Comparison of ENCODE assay signal across 8 cellular contexts in the genomic region with DNA sequence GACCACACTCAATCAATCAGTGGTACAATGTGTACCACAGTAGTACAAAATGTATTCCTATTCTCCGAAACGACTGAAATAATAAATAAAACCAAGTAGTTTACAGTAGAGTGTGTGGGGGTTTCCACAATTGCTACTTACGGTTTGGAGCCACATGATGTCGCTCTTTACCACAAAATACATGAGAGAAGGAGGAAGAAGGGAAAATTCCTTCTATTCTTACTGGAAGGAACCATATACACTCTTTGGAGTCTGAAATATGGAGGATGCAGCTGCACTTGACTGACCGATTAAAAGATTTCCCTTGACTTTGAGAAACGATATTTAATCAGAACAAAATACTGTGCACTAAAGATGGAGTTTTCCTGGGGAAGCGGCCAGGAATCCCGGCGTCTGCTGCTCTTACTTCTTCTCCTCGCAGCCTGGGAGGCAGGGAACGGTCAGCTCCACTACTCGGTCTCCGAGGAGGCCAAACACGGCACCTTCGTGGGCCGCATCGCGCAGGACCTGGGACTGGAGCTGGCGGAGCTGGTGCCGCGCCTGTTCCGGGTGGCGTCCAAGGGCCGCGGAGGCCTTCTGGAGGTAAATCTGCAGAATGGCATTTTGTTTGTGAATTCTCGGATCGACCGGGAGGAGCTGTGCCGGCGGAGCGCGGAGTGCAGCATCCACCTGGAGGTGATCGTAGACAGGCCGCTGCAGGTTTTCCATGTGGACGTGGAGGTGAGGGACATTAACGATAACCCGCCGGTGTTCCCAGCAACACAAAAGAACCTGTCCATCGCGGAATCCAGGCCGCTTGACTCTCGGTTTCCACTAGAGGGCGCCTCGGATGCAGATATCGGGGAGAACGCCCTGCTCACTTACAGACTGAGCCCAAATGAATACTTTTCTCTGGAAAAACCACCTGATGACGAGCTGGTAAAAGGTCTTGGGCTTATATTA. TPM values are rescaled to one million over a fixed set of nuclear protein-coding genes. Genes with fewer than 3 reads are reported as not detected.
DNase-seq lines count a peak whose midpoint lies in the region; ATAC-seq, FAIRE-seq and TF ChIP-seq lines count a peak whose summit lies in the region.

A gene (plus strand): TSS at position 235 of the 942 bp plus-strand sequence.

- H3K36me3 ChIP-seq in kidney (ENCODE audit: control insufficient read depth in 1 of 2, insufficient read depth in 2 of 2, low read length in 2 of 2), result no peaks in the 10 kb centered on the region

- POLR2A ChIA-PET in AG04450 (lab: Yijun Ruan, JAX), result no interaction called here

- CTCF ChIA-PET in AG04450 (lab: Charles Lee), result no interaction called here

- no peak within 1 kb of the TSS for H3K27ac ChIP-seq in AG04450 (ENCODE audit: low read depth, low read length)
- H3K27ac ChIP-seq in kidney (ENCODE audit: low read depth in 2 of 2, low read length in 2 of 2), result no peak within 1 kb of the TSS

- in situ Hi-C loops in astrocyte of the spinal cord (cut with HindIII; ENCODE audit: low sequenced_read_pairs), result no loop called here

- no peaks in the 10 kb centered on the region for H3K27me3 ChIP-seq in AG04450 (ENCODE audit: control insufficient read depth, insufficient read depth, low read length)

- no peak within 1 kb of the TSS for H3K9ac ChIP-seq in kidney (ENCODE audit: low read length in 2 of 2)

- peaks cover 0 to 2% of the 10 kb centered on the region in 2 donors for H3K4me1 ChIP-seq in kidney (ENCODE audit: control insufficient read depth in 1 of 2, insufficient read depth in 1 of 2, low read depth in 1 of 2, low read length in 2 of 2)

- no peak for FAIRE-seq in kidney (lab: Jason Lieb, UNC)
- FAIRE-seq in urothelium cell line (lab: Jason Lieb, UNC), result no peak

- ATAC-seq in GM21381 (IDR thresholded peaks at IDR 0.05; ENCODE audit: unreplicated experiment), result no peak

- intact Hi-C loops in kidney (cut with DNase I), result no loop called here

- H3K9me3 ChIP-seq in AG04450 (ENCODE audit: control insufficient read depth, insufficient read depth, low read length) (peaks cover 36% of the 10 kb centered on the region), kidney (ENCODE audit: control insufficient read depth in 1 of 2, low read length in 2 of 2) (peaks cover under 1 to 19% of the 10 kb centered on the region in 2 donors)

- TF ChIP-seq CTCF in AG04450 (IDR thresholded peaks at IDR 0.05; ENCODE audit: low read depth, low read length) (0 out of 2 replicates have a peak, but pooled peaks have one; percentile 13), astrocyte of the spinal cord (IDR thresholded peaks at IDR 0.05; ENCODE audit: low read depth, low read length) (peak; percentile 36), kidney (IDR thresholded peaks at IDR 0.05; ENCODE audit: borderline replicate concordance, extremely low read depth, insufficient read depth) (peak; percentile 34)

- DNase-seq in AG04450 (ENCODE audit: low read depth, low spot score), result no peak
- peak; percentile 18 for DNase-seq in HT1080 (ENCODE audit: low read depth)
- no peak for DNase-seq in astrocyte of the spinal cord (ENCODE audit: low read depth, low spot score)
- DNase-seq in kidney, result peak; percentile 73
- peak; percentile 49 for DNase-seq in urothelium cell line (ENCODE audit: low spot score)
- DNase-seq in MV-4-11 (lab: John Stamatoyannopoulos, UW), result no peak
- no peak for DNase-seq in NCI-H1694 (lab: John Stamatoyannopoulos, UW)

- no peak within 1 kb of the TSS for H3K4me3 ChIP-seq in AG04450 (ENCODE audit: low read depth, low read length)
- no peak within 1 kb of the TSS for H3K4me3 ChIP-seq in astrocyte of the spinal cord (ENCODE audit: low read depth, low read length)
- peak within 1 kb of the TSS; percentile 46 to 55 for H3K4me3 ChIP-seq in kidney (ENCODE audit: low read length in 2 of 2)

RNA-seq across cellular contexts. Expression of the gene that starts here (rescaled TPM):
- not detected in 2 replicates for polyA plus RNA-seq in AG04450 (2011; rRNA removed)
- 0.23 and 0.35 TPM in 2 replicates for polyA minus RNA-seq in AG04450 (2011; rRNA and poly(A)+ RNA removed)
- total RNA-seq in HT1080 (2014; rRNA removed; shearing (Covaris generic)), result 0.06 and 0.07 TPM in 2 replicates
- polyA plus RNA-seq in HT1080 (2015; cell fraction: cytosol; rRNA removed), result 0.06 TPM in 1 of 2 replicates, not detected in the other
- 0.02 and 0.04 TPM in 2 replicates for polyA plus RNA-seq in HT1080 (2015; cell fraction: nucleus; rRNA removed)
- 4.1 TPM for total RNA-seq in kidney
- 1.1 TPM for polyA plus RNA-seq in kidney (ENCODE audit: insufficient read depth, low read depth, low replicate concordance)

Comparison
In these comparisons a context has a peak if more than half of its experiments do, and no peak if none do; other contexts are left out.
1. Peak in DNase-seq in HT1080; RNA of the gene not detected or under 1 TPM.
2. DNase-seq: peak in kidney (single experiment) and urothelium cell line (single experiment); none in AG04450 (single experiment), astrocyte of the spinal cord (single experiment), MV-4-11 (single experiment) and NCI-H1694 (single experiment).
3. H3K4me3 ChIP-seq: peak in kidney (2 of 2); none in AG04450 (single experiment) and astrocyte of the spinal cord (single experiment).
4. Peak in every context shown above with its lines, with median percentiles within 50 percentile points of each other: CTCF ChIP-seq.